Comparison of ENCODE assay signal across 7 cellular contexts in the genomic region with DNA sequence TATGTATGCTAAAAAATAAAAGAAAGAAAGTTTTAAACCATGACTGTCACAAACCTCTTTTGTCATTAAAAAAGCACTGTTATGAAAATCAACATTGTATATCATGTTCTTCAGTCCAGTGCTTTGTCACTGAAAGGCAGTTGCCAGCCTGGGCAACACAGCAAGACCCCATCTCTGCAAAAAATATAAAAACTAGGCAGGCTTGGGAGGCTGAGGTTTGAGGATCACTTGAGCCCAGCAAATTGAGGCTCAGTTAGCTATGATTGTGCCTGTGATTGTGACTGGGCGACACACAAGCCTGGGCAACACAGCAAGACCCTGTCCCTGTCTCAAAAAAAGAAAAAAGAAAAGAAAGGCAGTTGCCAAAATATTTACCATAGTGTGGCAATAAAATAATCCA.
"Had no signal": no experiment of that assay in that cellular context is flagged by ENCODE, and none has a peak within 500 bp of the region (broad histone marks: within the 10 kb centered on the region; RNA-seq: fewer than 3 reads in every experiment).

No MANE protein-coding gene starts in this region.

- H3K9ac ChIP-seq: KMS-11 had no signal

- H3K27ac Mint-ChIP-seq: GM23338 had no signal

- H3K27ac ChIP-seq: KMS-11 had no signal

- H3K4me2 ChIP-seq: GM23338, KMS-11 had no signal

- H3K4me3 ChIP-seq: GM23338 had no signal

- FAIRE-seq: HepG2 had no signal

- H3K4me3 Mint-ChIP-seq: GM23338, HFFc6 had no signal

- ATAC-seq: HepG2 had no signal

- H2AFZ ChIP-seq: GM23338 had no signal

- H3K9me3 Mint-ChIP-seq: GM23338, HFFc6 had no signal

- DNase-seq: H7, HCEC 1CT, KBM-7 had no signal
